3 cellular contexts compared by ENCODE assay signal in the genomic region with DNA sequence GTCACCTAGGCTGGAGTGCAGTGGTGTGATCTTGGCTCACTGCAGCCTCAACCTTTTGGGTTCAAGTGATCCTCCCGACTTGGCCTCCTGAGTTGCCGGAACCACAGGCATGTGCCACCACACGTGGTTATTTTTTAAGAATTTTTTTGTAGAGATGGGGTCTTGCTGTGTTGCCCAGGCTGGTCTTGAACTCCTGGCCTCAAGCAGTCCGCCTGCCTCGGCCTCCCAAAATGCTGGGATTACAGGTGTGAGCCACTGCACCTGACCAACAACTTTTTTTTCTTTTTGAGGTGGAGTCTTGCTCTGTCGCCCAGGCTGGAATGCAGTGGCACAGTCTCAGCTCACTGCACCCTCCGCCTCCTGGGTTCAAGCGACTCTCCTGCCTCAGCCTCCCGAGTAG.
TF ChIP-seq lines count a peak whose summit lies in the region.

No MANE protein-coding gene starts in this region.

TF ChIP-seq in WTC11, 78 proteins besides CTCF, POLR2A, EP300 and RAD21:
- peak; percentile 31; the same call in 1 of the 2 replicates for TF ChIP-seq ZNF121 (CRISPR knock-in tag; IDR thresholded peaks at IDR 0.05)

TF ChIP-seq in K562, 482 proteins besides CTCF, POLR2A, EP300 and RAD21:
- peak; percentile 75; the same call in 1 of the 2 replicates for TF ChIP-seq ZNF121 (CRISPR knock-in tag; conservative IDR thresholded peaks at IDR 0.05)

TF ChIP-seq in HepG2, 621 proteins besides CTCF, POLR2A, EP300 and RAD21:
- TF ChIP-seq, protein P1, sequence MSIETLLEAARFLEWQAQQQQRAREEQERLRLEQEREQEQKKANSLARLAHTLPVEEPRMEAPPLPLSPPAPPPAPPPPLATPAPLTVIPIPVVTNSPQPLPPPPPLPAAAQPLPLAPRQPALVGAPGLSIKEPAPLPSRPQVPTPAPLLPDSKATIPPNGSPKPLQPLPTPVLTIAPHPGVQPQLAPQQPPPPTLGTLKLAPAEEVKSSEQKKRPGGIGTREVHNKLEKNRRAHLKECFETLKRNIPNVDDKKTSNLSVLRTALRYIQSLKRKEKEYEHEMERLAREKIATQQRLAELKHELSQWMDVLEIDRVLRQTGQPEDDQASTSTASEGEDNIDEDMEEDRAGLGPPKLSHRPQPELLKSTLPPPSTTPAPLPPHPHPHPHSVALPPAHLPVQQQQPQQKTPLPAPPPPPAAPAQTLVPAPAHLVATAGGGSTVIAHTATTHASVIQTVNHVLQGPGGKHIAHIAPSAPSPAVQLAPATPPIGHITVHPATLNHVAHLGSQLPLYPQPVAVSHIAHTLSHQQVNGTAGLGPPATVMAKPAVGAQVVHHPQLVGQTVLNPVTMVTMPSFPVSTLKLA (IDR thresholded peaks at IDR 0.05) = peak; percentile 50
